In genomic region chr2:219308142-219309093, GRCh38 we compare ENCODE assay signal across 1 cellular context.
TF ChIP-seq lines count a peak whose summit lies in the region.

No MANE protein-coding gene starts in this region.

TF ChIP-seq in GM12878, 131 proteins besides CTCF, POLR2A, EP300 and RAD21:
- TF ChIP-seq REST (IDR thresholded peaks at IDR 0.05; ENCODE audit: low read depth, low read length) (peak; percentile 98), RELA (IDR thresholded peaks at IDR 0.05; ENCODE audit: borderline replicate concordance, partially characterized antibody) (no peak)
